Comparison of ENCODE assay signal across 20 cellular contexts in genomic region chr4:99079625-99080295, GRCh38. TPM values are rescaled to one million over a fixed set of nuclear protein-coding genes. Genes with fewer than 3 reads are reported as not detected.
A peak's percentile ranks its signal among the peaks of the same experiment; 100 is the strongest.
DNase-seq lines count a peak whose midpoint lies in the region; ATAC-seq and TF ChIP-seq lines count a peak whose summit lies in the region.
"Had no signal": no experiment of that assay in that cellular context is flagged by ENCODE, and none has a peak within 500 bp of the region (broad histone marks: within the 10 kb centered on the region; RNA-seq: fewer than 3 reads in every experiment).

No MANE protein-coding gene starts in this region.

- peak overlapping the region; percentile 58 for H3K27ac ChIP-seq in PC-3 (ENCODE audit: low read length)
- H3K27ac ChIP-seq: A549 had no signal

- CTCF ChIA-PET in PC-3 (lab: Charles Lee): no interaction called here

- no peaks in the 10 kb centered on the region for H3K27me3 Mint-ChIP-seq in activated T-cell treated with anti-CD3 and anti-CD28 coated beads, Interleukin-2, amount 50 U/mL, for 24 hours
- H3K27me3 Mint-ChIP-seq in stimulated activated naive B cell treated with anti-CD40 and anti-IgM and Interleukin-4, amounts not matched to agents 10 μg/mL and 1 μg/mL and 100 μg/mL, for 72 hours: no peaks in the 10 kb centered on the region

- H3K4me3 ChIP-seq in PC-3 (ENCODE audit: low read length): no peak overlapping the region
- H3K4me3 ChIP-seq: A549 had no signal

- no peaks in the 10 kb centered on the region for H3K9me3 ChIP-seq in PC-3 (ENCODE audit: low read length)
- H3K9me3 ChIP-seq: A549, BE2C had no signal

- H3K9me3 Mint-ChIP-seq in activated T-cell treated with anti-CD3 and anti-CD28 coated beads, Interleukin-2, amount 50 U/mL, for 24 hours: no peaks in the 10 kb centered on the region
- H3K9me3 Mint-ChIP-seq in stimulated activated naive B cell treated with anti-CD40 and anti-IgM and Interleukin-4, amounts not matched to agents 10 μg/mL and 1 μg/mL and 100 μg/mL, for 72 hours: no peaks in the 10 kb centered on the region

- peaks cover 6% of the 10 kb centered on the region for H3K4me1 Mint-ChIP-seq in activated T-cell treated with anti-CD3 and anti-CD28 coated beads, Interleukin-2, amount 50 U/mL, for 24 hours (ENCODE audit: low read depth)
- no peaks in the 10 kb centered on the region for H3K4me1 Mint-ChIP-seq in stimulated activated naive B cell treated with anti-CD40 and anti-IgM and Interleukin-4, amounts not matched to agents 10 μg/mL and 1 μg/mL and 100 μg/mL, for 72 hours

- no peaks in the 10 kb centered on the region for H3K9me2 ChIP-seq in PC-3 (replicated peaks; ENCODE audit: low read length)

- no peak overlapping the region for H3K9ac ChIP-seq in PC-3 (ENCODE audit: low read length)

- 0 out of 2 replicates have a peak, but pooled peaks cover 4% of the 10 kb centered on the region for H3K79me2 ChIP-seq in PC-3 (ENCODE audit: low read length)

- no peak overlapping the region for H3K4me3 Mint-ChIP-seq in activated T-cell treated with anti-CD3 and anti-CD28 coated beads, Interleukin-2, amount 50 U/mL, for 24 hours
- no peak overlapping the region for H3K4me3 Mint-ChIP-seq in stimulated activated naive B cell treated with anti-CD40 and anti-IgM and Interleukin-4, amounts not matched to agents 10 μg/mL and 1 μg/mL and 100 μg/mL, for 72 hours

- DNase-seq in activated T-cell treated with anti-CD3 and anti-CD28 coated beads, Interleukin-2, amount 50 U/mL, for 24 hours: no peak
- no peak for DNase-seq in activated T-cell treated with anti-CD3 and anti-CD28 coated beads, Interleukin-2, amount 50 U/mL, for 1 hour
- DNase-seq in PC-3 (peak; percentile 4), left colon (no peak), OCI-M2 (lab: John Stamatoyannopoulos, UW; ENCODE audit: unreplicated experiment) (no peak), NCI-H524 treated with DMSO at 0.1 percent for 48 hours (lab: John Stamatoyannopoulos, UW) (no peak)
- no peak for DNase-seq in stimulated activated naive B cell treated with anti-CD40 and anti-IgM and Interleukin-4, amounts not matched to agents 10 μg/mL and 1 μg/mL and 100 μg/mL, for 72 hours
- DNase-seq: BE2C, DMS53, GDM1, GOT3, KG1, NCI-H1105 treated with DMSO at 0.1 percent for 48 hours, NCI-H2029 treated with DMSO at 0.1 percent for 48 hours, NCI-H2171 treated with DMSO at 0.1 percent for 48 hours, NCI-H526 treated with DMSO at 0.1 percent for 48 hours, OCI-M1, Right ventricle myocardium superior had no signal

- peak overlapping the region; percentile 26 for H3K4me2 ChIP-seq in PC-3 (ENCODE audit: low read length)
- H3K4me2 ChIP-seq: A549 had no signal

- H4K20me1 ChIP-seq in PC-3 (ENCODE audit: low read length): no peaks in the 10 kb centered on the region

- no peak for TF ChIP-seq CTCF in PC-3 (conservative IDR thresholded peaks at IDR 0.05; ENCODE audit: low read depth, low read length)

- POLR2A ChIA-PET in PC-3 (lab: Charles Lee; ENCODE audit: unreplicated experiment): no interaction called here

- peaks cover 57% of the 10 kb centered on the region for H3K36me3 ChIP-seq in PC-3 (ENCODE audit: low read depth, low read length)

- no peaks in the 10 kb centered on the region for H3F3A ChIP-seq in PC-3 (ENCODE audit: low read length, unreplicated experiment)

- H3K36me3 Mint-ChIP-seq in activated T-cell treated with anti-CD3 and anti-CD28 coated beads, Interleukin-2, amount 50 U/mL, for 24 hours (ENCODE audit: low read depth): peaks cover 90% of the 10 kb centered on the region
- peaks cover 22 to 50% of the 10 kb centered on the region in 2 donors for H3K36me3 Mint-ChIP-seq in stimulated activated naive B cell treated with anti-CD40 and anti-IgM and Interleukin-4, amounts not matched to agents 10 μg/mL and 1 μg/mL and 100 μg/mL, for 72 hours

- peak overlapping the region; percentile 79 for H3K27ac Mint-ChIP-seq in activated T-cell treated with anti-CD3 and anti-CD28 coated beads, Interleukin-2, amount 50 U/mL, for 24 hours
- H3K27ac Mint-ChIP-seq in stimulated activated naive B cell treated with anti-CD40 and anti-IgM and Interleukin-4, amounts not matched to agents 10 μg/mL and 1 μg/mL and 100 μg/mL, for 72 hours: peak overlapping the region; percentile 75

- H3K27me3 ChIP-seq in PC-3 (ENCODE audit: low read length): no peaks in the 10 kb centered on the region
- H3K27me3 ChIP-seq: BE2C had no signal

- no peak overlapping the region for H2AFZ ChIP-seq in PC-3 (ENCODE audit: low read length)

- intact Hi-C loops in PC-3 (cut with micrococcal nuclease): loop anchor here (5.0 kb wide), 1 partner anchor 817 kb away; the partner anchor contains the start of gene RAP1GDS1
- intact Hi-C loops in left colon (cut with DNase I, micrococcal nuclease): no loop called here

- ATAC-seq in PC-3 (peak; percentile 95), left colon (peak; percentile 66)
- no peak for ATAC-seq in stimulated activated naive B cell treated with anti-CD40 and anti-IgM and Interleukin-4, amounts not matched to agents 10 μg/mL and 1 μg/mL and 100 μg/mL, for 72 hours (replicated peaks)
- ATAC-seq: A549, HCT116 had no signal

- peaks cover 5% of the 10 kb centered on the region; the same call in 1 of the 2 replicates for H3K4me1 ChIP-seq in PC-3 (ENCODE audit: insufficient read depth, low read length)
- H3K4me1 ChIP-seq: A549, BE2C had no signal

- BruUV-seq in PC-3 (replicated peaks; lab: Mats Ljungman, UMichigan): no TSS peak

RNA-seq across cellular contexts. Expression of gene ADH5, which starts 8.8 kb away (rescaled TPM):
- total RNA-seq in PC-3 (2014; rRNA removed) (83.1 and 94.5 TPM in 2 replicates), left colon (100 to 1,000 TPM; 207 to 222 TPM)

Comparison
In these comparisons a context has a peak if more than half of its experiments do, and no peak if none do; other contexts are left out.
1. ATAC-seq: peak in PC-3 (single experiment) and left colon (single experiment); none in stimulated activated naive B cell treated with anti-CD40 and anti-IgM and Interleukin-4, amounts not matched to agents 10 μg/mL and 1 μg/mL and 100 μg/mL, for 72 hours (0 of 2).